Comparison of ENCODE assay signal across 25 cellular contexts in genomic region chr17:2945299-2945698, GRCh38.
"Had no signal": no experiment of that assay in that cellular context is flagged by ENCODE, and none has a peak within 500 bp of the region (broad histone marks: within the 10 kb centered on the region; RNA-seq: fewer than 3 reads in every experiment).

No MANE protein-coding gene starts in this region.

- H3K4me1 ChIP-seq: SJSA1 had no signal

- H3K4me3 ChIP-seq: cardiac muscle cell, MG63, SJSA1 had no signal

- H3K27me3 Mint-ChIP-seq: activated CD8-positive, alpha-beta T cell treated with anti-CD3 and anti-CD28 coated beads for 36 hours had no signal

- H3K4me3 Mint-ChIP-seq: activated CD8-positive, alpha-beta T cell treated with anti-CD3 and anti-CD28 coated beads for 36 hours had no signal

- DNase-seq: activated CD4-positive, alpha-beta T cell treated with anti-CD3 and anti-CD28 coated beads for 4 hours; activated CD8-positive, alpha-beta memory T cell treated with anti-CD3 and anti-CD28 coated beads, Interleukin-2, amount 50 U/mL, for 4 hours; activated CD8-positive, alpha-beta T cell treated with anti-CD3 and anti-CD28 coated beads for 36 hours; activated gamma-delta T cell treated with Interleukin-2 at 50 U/mL for 16 hours; activated naive CD4-positive, alpha-beta T cell treated with anti-CD3 and anti-CD28 coated beads, Interleukin-2, amount 50 U/mL, for 16 hours; activated T-cell treated with anti-CD3 and anti-CD28 coated beads, Interleukin-2, amount 50 U/mL, for 72 hours; brain microvascular endothelial cell; MG63; MV-4-11; NCI-H1092 treated with DMSO at 0.1 percent for 48 hours; NCI-H1417 treated with DMSO at 0.1 percent for 48 hours; NCI-H1694 treated with DMSO at 0.1 percent for 48 hours; NCI-H2081; NCI-H510A treated with DMSO at 0.1 percent for 48 hours; NCI-H69; NK-92 treated with Interleukin-12 subunit alpha and Interleukin-12 subunit beta, amount 100 ng/mL, for 24 hours; OCI-M1; SHP77; T-helper 2 cell; T1000 had no signal

- H3K9me3 Mint-ChIP-seq: activated CD8-positive, alpha-beta T cell treated with anti-CD3 and anti-CD28 coated beads for 36 hours; activated T-cell treated with anti-CD3 and anti-CD28 coated beads, Interleukin-2, amount 50 U/mL, for 72 hours; activated T-helper 2 cell treated with anti-CD3 and anti-CD28 coated beads, Interferon-gamma antibody, Interleukin-2, Interleukin-4, amounts not matched to agents 10 μg/mL and 5 μg/mL and 100 μg/mL, durations not matched to agents 14 hours and 24 hours and 36 hours had no signal

- H3K27ac ChIP-seq: brain microvascular endothelial cell, cardiac muscle cell, RWPE1, SJSA1 had no signal

- H3K27me3 ChIP-seq: brain microvascular endothelial cell, cardiac muscle cell, MG63, SJSA1 had no signal

- ATAC-seq: activated CD8-positive, alpha-beta T cell treated with anti-CD3 and anti-CD28 coated beads for 36 hours; activated T-cell treated with anti-CD3 and anti-CD28 coated beads, Interleukin-2, amount 50 U/mL, for 72 hours; Panc1 had no signal

- H3K36me3 ChIP-seq: brain microvascular endothelial cell, cardiac muscle cell, MG63, SJSA1 had no signal

- H3K27ac Mint-ChIP-seq: activated CD8-positive, alpha-beta T cell treated with anti-CD3 and anti-CD28 coated beads for 36 hours; activated T-cell treated with anti-CD3 and anti-CD28 coated beads, Interleukin-2, amount 50 U/mL, for 72 hours; activated T-helper 2 cell treated with anti-CD3 and anti-CD28 coated beads, Interferon-gamma antibody, Interleukin-2, Interleukin-4, amounts not matched to agents 10 μg/mL and 5 μg/mL and 100 μg/mL, durations not matched to agents 14 hours and 24 hours and 36 hours had no signal

- H3K9me3 ChIP-seq: MG63, SJSA1 had no signal
